ENCODE assay signal across 16 cellular contexts in the genomic region with DNA sequence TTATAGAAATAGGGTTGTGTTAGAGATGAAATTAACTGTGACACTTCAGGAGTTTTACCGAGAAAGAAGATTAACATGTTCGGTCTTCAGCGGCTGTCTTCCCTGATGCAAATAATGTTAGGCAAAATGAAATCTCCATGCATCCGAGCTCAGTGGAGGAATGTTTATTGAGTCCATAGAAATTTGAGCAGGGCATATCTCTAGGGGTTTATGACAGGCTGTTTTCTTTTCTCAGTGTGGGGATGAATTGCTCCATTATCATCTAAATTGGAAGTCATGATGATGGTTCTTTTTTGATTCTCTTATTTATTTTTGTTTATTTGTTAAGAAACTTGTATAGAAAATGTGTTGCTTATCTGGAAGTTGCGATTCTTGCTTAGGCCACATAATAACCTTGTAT. TPM values are rescaled to one million over a fixed set of nuclear protein-coding genes. Genes with fewer than 3 reads are reported as not detected.
DNase-seq lines count a peak whose midpoint lies in the region; TF ChIP-seq lines count a peak whose summit lies in the region.
"Had no signal": no experiment of that assay in that cellular context is flagged by ENCODE, and none has a peak within 500 bp of the region (broad histone marks: within the 10 kb centered on the region; RNA-seq: fewer than 3 reads in every experiment).

No MANE protein-coding gene starts in this region.

- H3K27me3 Mint-ChIP-seq in T-helper 2 cell treated with Interferon-gamma antibody and Interleukin-4, amounts not matched to agents 5 μg/mL and 100 μg/mL, for 36 hours (ENCODE audit: low read depth): peaks cover 2% of the 10 kb centered on the region

- no peak overlapping the region for H3K4me3 Mint-ChIP-seq in T-helper 2 cell treated with Interferon-gamma antibody and Interleukin-4, amounts not matched to agents 5 μg/mL and 100 μg/mL, for 36 hours
- H3K4me3 Mint-ChIP-seq: CD14-positive monocyte; CD8-positive, alpha-beta T cell had no signal

- H4K20me1 ChIP-seq in neural cell (ENCODE audit: insufficient read depth): no peaks in the 10 kb centered on the region

- H3K4me2 ChIP-seq in neural cell (ENCODE audit: low read length): peak overlapping the region; percentile 3

- H3K27me3 ChIP-seq in SJCRH30 (no peaks in the 10 kb centered on the region), neural cell (ENCODE audit: insufficient read depth, low read depth, low read length) (no peaks in the 10 kb centered on the region)

- DNase-seq in NCI-H146 (lab: John Stamatoyannopoulos, UW) (peak; percentile 7), NCI-H146 treated with DMSO at 0.1 percent for 48 hours (lab: John Stamatoyannopoulos, UW; ENCODE audit: unreplicated experiment) (no peak), SJCRH30 (peak; percentile 26 to 76), NCI-H510A (lab: John Stamatoyannopoulos, UW) (no peak), iPS-NIHi7 (ENCODE audit: extremely low spot score) (no peak), DMS153 treated with DMSO at 0.1 percent for 48 hours (lab: John Stamatoyannopoulos, UW; ENCODE audit: unreplicated experiment) (no peak)
- DNase-seq in T-helper 2 cell treated with Interferon-gamma antibody and Interleukin-4, amounts not matched to agents 5 μg/mL and 100 μg/mL, for 36 hours (ENCODE audit: low spot score): no peak
- DNase-seq: CD8-positive, alpha-beta T cell; DMS153; DND-41; GDM1; HCEC 1CT; IMR-90 had no signal

- no peaks in the 10 kb centered on the region for H3K79me2 ChIP-seq in neural cell (replicated peaks; ENCODE audit: insufficient read depth, low read length)

- no peak overlapping the region for H3K27ac Mint-ChIP-seq in T-helper 2 cell treated with Interferon-gamma antibody and Interleukin-4, amounts not matched to agents 5 μg/mL and 100 μg/mL, for 36 hours
- H3K27ac Mint-ChIP-seq: CD14-positive monocyte; CD8-positive, alpha-beta T cell had no signal

- H3K4me3 ChIP-seq in SJCRH30: no peak overlapping the region
- H3K4me3 ChIP-seq in neural cell (ENCODE audit: low read length): peak overlapping the region; percentile 1

- no peak for TF ChIP-seq EP300 in neural cell (conservative IDR thresholded peaks at IDR 0.05; ENCODE audit: poor library complexity, severe bottlenecking)

- H3K9me3 Mint-ChIP-seq in T-helper 2 cell treated with Interferon-gamma antibody and Interleukin-4, amounts not matched to agents 5 μg/mL and 100 μg/mL, for 36 hours: no peaks in the 10 kb centered on the region
- H3K9me3 Mint-ChIP-seq: CD14-positive monocyte; CD8-positive, alpha-beta T cell had no signal

- H3K4me1 ChIP-seq in SJCRH30: peaks cover 60% of the 10 kb centered on the region

- no peaks in the 10 kb centered on the region; the same call in 1 of the 2 replicates for H3K36me3 ChIP-seq in SJCRH30
- H3K36me3 ChIP-seq in neural cell (ENCODE audit: insufficient read depth, low read length): no peaks in the 10 kb centered on the region

- peak overlapping the region; percentile 34 for H3K27ac ChIP-seq in SJCRH30
- H3K27ac ChIP-seq in neural cell (ENCODE audit: low read length): no peak overlapping the region
- H3K27ac ChIP-seq: 22Rv1 had no signal

- H3K9me3 ChIP-seq in SJCRH30 (replicated peaks) (no peaks in the 10 kb centered on the region), neural cell (ENCODE audit: low read length) (no peaks in the 10 kb centered on the region)

- H2AFZ ChIP-seq in neural cell (ENCODE audit: low read depth, low read length): no peak overlapping the region

- no peak for TF ChIP-seq RAD21 in neural cell (conservative IDR thresholded peaks at IDR 0.05)

- no peaks in the 10 kb centered on the region for H3K9me2 ChIP-seq in neural cell (ENCODE audit: insufficient read depth, low read length)

- no peaks in the 10 kb centered on the region for H3K36me3 Mint-ChIP-seq in T-helper 2 cell treated with Interferon-gamma antibody and Interleukin-4, amounts not matched to agents 5 μg/mL and 100 μg/mL, for 36 hours (ENCODE audit: low read depth)
- H3K36me3 Mint-ChIP-seq: CD14-positive monocyte; CD8-positive, alpha-beta T cell had no signal

- no peak overlapping the region for H3K9ac ChIP-seq in neural cell (ENCODE audit: low read length)

- H3K4me1 Mint-ChIP-seq in T-helper 2 cell treated with Interferon-gamma antibody and Interleukin-4, amounts not matched to agents 5 μg/mL and 100 μg/mL, for 36 hours (ENCODE audit: low read depth): no peaks in the 10 kb centered on the region
- H3K4me1 Mint-ChIP-seq: CD14-positive monocyte had no signal

- H3F3A ChIP-seq in neural cell (ENCODE audit: insufficient read depth, low read length, poor library complexity, severe bottlenecking): no peaks in the 10 kb centered on the region

- no peak for TF ChIP-seq CTCF in neural cell (IDR thresholded peaks at IDR 0.05; ENCODE audit: poor library complexity, severe bottlenecking)

TF ChIP-seq in neural cell, 6 proteins besides CTCF, POLR2A, EP300 and RAD21:
- TF ChIP-seq EZH2 (IDR thresholded peaks at IDR 0.05; ENCODE audit: borderline replicate concordance, insufficient read depth, low read length, poor library complexity, severe bottlenecking) (no peak), POLR2AphosphoS5 (IDR thresholded peaks at IDR 0.05) (no peak), SMC3 (conservative IDR thresholded peaks at IDR 0.05; ENCODE audit: poor library complexity) (no peak), TAF1 (IDR thresholded peaks at IDR 0.05; ENCODE audit: low read depth) (no peak), MXI1 (conservative IDR thresholded peaks at IDR 0.05; ENCODE audit: poor library complexity, severe bottlenecking) (no peak)
- TF ChIP-seq, protein P1, sequence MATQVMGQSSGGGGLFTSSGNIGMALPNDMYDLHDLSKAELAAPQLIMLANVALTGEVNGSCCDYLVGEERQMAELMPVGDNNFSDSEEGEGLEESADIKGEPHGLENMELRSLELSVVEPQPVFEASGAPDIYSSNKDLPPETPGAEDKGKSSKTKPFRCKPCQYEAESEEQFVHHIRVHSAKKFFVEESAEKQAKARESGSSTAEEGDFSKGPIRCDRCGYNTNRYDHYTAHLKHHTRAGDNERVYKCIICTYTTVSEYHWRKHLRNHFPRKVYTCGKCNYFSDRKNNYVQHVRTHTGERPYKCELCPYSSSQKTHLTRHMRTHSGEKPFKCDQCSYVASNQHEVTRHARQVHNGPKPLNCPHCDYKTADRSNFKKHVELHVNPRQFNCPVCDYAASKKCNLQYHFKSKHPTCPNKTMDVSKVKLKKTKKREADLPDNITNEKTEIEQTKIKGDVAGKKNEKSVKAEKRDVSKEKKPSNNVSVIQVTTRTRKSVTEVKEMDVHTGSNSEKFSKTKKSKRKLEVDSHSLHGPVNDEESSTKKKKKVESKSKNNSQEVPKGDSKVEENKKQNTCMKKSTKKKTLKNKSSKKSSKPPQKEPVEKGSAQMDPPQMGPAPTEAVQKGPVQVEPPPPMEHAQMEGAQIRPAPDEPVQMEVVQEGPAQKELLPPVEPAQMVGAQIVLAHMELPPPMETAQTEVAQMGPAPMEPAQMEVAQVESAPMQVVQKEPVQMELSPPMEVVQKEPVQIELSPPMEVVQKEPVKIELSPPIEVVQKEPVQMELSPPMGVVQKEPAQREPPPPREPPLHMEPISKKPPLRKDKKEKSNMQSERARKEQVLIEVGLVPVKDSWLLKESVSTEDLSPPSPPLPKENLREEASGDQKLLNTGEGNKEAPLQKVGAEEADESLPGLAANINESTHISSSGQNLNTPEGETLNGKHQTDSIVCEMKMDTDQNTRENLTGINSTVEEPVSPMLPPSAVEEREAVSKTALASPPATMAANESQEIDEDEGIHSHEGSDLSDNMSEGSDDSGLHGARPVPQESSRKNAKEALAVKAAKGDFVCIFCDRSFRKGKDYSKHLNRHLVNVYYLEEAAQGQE (IDR thresholded peaks at IDR 0.05; ENCODE audit: borderline replicate concordance): no peak

RNA-seq across cellular contexts. Expression of a gene that starts 31.7 kb away (rescaled TPM):
- total RNA-seq in SJCRH30 (2014; rRNA removed; shearing (Covaris generic)): 7.9 and 11.9 TPM in 2 replicates
- 28.9 and 29.6 TPM in 2 replicates for polyA plus RNA-seq in neural cell
- polyA minus RNA-seq in neural cell: 18.5 and 20.6 TPM in 2 replicates
- total RNA-seq: CD8-positive, alpha-beta T cell had no signal
- polyA plus RNA-seq: CD14-positive monocyte had no signal

Comparison
In these comparisons a context has a peak if more than half of its experiments do, and no peak if none do; other contexts are left out.
1. DNase-seq: peak in NCI-H146 (single experiment) and SJCRH30 (2 of 2); none in NCI-H146 treated with DMSO at 0.1 percent for 48 hours (single experiment), T-helper 2 cell treated with Interferon-gamma antibody and Interleukin-4, amounts not matched to agents 5 μg/mL and 100 μg/mL, for 36 hours (single experiment), NCI-H510A (single experiment), iPS-NIHi7 (single experiment) and DMS153 treated with DMSO at 0.1 percent for 48 hours (single experiment).